Comparison of ENCODE assay signal across 1 cellular context in the genomic region with DNA sequence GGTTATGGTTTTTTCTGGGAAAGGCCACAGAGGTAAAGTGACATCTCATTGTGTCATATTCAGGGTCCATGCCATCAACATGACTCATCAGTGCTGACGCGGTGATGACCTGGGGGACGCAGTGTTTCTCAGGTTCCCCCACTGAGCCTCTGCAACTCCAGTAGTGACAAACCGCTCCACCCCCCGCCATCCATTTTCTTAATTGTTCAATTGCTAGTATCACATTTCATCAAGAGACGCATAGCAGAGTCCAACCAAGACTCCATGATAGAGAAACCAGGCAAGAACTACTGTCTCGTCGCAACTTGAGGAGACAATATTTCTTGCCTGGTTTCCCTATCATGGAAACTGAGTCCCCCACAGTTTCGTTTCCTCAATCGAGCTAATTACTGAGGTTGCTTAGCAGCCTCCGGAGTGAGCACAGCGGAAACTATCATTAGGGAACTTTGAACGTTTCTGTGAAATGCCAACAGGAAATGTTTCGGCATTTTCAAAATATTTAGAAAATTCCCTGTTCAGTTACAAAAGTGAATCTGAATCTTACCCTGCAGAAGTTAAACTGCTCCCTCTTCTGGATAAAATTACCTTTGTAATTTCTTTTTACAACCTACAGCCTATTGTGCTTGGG.
A peak's percentile ranks its signal among the peaks of the same experiment; 100 is the strongest.
TF ChIP-seq lines count a peak whose summit lies in the region.

No MANE protein-coding gene starts in this region.

TF ChIP-seq in K562, 482 proteins besides CTCF, POLR2A, EP300 and RAD21 (continued from another document and continues in another):
- TF ChIP-seq, protein P1, sequence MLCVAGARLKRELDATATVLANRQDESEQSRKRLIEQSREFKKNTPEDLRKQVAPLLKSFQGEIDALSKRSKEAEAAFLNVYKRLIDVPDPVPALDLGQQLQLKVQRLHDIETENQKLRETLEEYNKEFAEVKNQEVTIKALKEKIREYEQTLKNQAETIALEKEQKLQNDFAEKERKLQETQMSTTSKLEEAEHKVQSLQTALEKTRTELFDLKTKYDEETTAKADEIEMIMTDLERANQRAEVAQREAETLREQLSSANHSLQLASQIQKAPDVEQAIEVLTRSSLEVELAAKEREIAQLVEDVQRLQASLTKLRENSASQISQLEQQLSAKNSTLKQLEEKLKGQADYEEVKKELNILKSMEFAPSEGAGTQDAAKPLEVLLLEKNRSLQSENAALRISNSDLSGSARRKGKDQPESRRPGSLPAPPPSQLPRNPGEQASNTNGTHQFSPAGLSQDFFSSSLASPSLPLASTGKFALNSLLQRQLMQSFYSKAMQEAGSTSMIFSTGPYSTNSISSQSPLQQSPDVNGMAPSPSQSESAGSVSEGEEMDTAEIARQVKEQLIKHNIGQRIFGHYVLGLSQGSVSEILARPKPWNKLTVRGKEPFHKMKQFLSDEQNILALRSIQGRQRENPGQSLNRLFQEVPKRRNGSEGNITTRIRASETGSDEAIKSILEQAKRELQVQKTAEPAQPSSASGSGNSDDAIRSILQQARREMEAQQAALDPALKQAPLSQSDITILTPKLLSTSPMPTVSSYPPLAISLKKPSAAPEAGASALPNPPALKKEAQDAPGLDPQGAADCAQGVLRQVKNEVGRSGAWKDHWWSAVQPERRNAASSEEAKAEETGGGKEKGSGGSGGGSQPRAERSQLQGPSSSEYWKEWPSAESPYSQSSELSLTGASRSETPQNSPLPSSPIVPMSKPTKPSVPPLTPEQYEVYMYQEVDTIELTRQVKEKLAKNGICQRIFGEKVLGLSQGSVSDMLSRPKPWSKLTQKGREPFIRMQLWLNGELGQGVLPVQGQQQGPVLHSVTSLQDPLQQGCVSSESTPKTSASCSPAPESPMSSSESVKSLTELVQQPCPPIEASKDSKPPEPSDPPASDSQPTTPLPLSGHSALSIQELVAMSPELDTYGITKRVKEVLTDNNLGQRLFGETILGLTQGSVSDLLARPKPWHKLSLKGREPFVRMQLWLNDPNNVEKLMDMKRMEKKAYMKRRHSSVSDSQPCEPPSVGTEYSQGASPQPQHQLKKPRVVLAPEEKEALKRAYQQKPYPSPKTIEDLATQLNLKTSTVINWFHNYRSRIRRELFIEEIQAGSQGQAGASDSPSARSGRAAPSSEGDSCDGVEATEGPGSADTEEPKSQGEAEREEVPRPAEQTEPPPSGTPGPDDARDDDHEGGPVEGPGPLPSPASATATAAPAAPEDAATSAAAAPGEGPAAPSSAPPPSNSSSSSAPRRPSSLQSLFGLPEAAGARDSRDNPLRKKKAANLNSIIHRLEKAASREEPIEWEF (CRISPR knock-in tag; IDR thresholded peaks at IDR 0.05) = 0 out of 2 replicates have a peak, but pooled peaks have one; percentile 16
- no peak for TF ChIP-seq RFX1 (IDR thresholded peaks at IDR 0.05)
- TF ChIP-seq NR2C2 (CRISPR knock-in tag; IDR thresholded peaks at IDR 0.05) = no peak
- TF ChIP-seq NR2C2 (tag; IDR thresholded peaks at IDR 0.05) = peak; percentile 66
- no peak for TF ChIP-seq ZNF785 (CRISPR knock-in tag; IDR thresholded peaks at IDR 0.05)
- TF ChIP-seq ZNF717 (CRISPR knock-in tag; IDR thresholded peaks at IDR 0.05) = no peak
- TF ChIP-seq, protein P2, sequence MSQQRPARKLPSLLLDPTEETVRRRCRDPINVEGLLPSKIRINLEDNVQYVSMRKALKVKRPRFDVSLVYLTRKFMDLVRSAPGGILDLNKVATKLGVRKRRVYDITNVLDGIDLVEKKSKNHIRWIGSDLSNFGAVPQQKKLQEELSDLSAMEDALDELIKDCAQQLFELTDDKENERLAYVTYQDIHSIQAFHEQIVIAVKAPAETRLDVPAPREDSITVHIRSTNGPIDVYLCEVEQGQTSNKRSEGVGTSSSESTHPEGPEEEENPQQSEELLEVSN (IDR thresholded peaks at IDR 0.05; ENCODE audit: borderline replicate concordance in 1 of 2, extremely low read depth in 1 of 2, insufficient read depth in 1 of 2, insufficient read length in 1 of 2, low read depth in 1 of 2, low read length in 1 of 2, poor library complexity in 1 of 2, severe bottlenecking in 1 of 2) = no peak
- no peak for TF ChIP-seq ZKSCAN3 (CRISPR knock-in tag; IDR thresholded peaks at IDR 0.05)
- TF ChIP-seq, protein P3, sequence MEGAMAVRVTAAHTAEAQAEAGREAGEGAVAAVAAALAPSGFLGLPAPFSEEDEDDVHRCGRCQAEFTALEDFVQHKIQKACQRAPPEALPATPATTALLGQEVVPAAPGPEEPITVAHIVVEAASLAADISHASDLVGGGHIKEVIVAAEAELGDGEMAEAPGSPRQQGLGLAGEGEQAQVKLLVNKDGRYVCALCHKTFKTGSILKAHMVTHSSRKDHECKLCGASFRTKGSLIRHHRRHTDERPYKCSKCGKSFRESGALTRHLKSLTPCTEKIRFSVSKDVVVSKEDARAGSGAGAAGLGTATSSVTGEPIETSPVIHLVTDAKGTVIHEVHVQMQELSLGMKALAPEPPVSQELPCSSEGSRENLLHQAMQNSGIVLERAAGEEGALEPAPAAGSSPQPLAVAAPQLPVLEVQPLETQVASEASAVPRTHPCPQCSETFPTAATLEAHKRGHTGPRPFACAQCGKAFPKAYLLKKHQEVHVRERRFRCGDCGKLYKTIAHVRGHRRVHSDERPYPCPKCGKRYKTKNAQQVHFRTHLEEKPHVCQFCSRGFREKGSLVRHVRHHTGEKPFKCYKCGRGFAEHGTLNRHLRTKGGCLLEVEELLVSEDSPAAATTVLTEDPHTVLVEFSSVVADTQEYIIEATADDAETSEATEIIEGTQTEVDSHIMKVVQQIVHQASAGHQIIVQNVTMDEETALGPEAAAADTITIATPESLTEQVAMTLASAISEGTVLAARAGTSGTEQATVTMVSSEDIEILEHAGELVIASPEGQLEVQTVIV (CRISPR knock-in tag; IDR thresholded peaks at IDR 0.05; ENCODE audit: borderline replicate concordance) = no peak
- TF ChIP-seq, protein P4, sequence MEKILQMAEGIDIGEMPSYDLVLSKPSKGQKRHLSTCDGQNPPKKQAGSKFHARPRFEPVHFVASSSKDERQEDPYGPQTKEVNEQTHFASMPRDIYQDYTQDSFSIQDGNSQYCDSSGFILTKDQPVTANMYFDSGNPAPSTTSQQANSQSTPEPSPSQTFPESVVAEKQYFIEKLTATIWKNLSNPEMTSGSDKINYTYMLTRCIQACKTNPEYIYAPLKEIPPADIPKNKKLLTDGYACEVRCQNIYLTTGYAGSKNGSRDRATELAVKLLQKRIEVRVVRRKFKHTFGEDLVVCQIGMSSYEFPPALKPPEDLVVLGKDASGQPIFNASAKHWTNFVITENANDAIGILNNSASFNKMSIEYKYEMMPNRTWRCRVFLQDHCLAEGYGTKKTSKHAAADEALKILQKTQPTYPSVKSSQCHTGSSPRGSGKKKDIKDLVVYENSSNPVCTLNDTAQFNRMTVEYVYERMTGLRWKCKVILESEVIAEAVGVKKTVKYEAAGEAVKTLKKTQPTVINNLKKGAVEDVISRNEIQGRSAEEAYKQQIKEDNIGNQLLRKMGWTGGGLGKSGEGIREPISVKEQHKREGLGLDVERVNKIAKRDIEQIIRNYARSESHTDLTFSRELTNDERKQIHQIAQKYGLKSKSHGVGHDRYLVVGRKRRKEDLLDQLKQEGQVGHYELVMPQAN (IDR thresholded peaks at IDR 0.05; ENCODE audit: borderline replicate concordance) = no peak
- TF ChIP-seq, protein P5, sequence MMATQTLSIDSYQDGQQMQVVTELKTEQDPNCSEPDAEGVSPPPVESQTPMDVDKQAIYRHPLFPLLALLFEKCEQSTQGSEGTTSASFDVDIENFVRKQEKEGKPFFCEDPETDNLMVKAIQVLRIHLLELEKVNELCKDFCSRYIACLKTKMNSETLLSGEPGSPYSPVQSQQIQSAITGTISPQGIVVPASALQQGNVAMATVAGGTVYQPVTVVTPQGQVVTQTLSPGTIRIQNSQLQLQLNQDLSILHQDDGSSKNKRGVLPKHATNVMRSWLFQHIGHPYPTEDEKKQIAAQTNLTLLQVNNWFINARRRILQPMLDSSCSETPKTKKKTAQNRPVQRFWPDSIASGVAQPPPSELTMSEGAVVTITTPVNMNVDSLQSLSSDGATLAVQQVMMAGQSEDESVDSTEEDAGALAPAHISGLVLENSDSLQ (IDR thresholded peaks at IDR 0.05) = peak; percentile 71
- TF ChIP-seq RNF2 (IDR thresholded peaks at IDR 0.05) = no peak
- TF ChIP-seq SMARCE1 (IDR thresholded peaks at IDR 0.05) = peak; percentile 79
- TF ChIP-seq ZC3H4 (CRISPR knock-in tag; IDR thresholded peaks at IDR 0.05; ENCODE audit: borderline replicate concordance) = no peak
- TF ChIP-seq C11orf30 (IDR thresholded peaks at IDR 0.05; ENCODE audit: low read depth) = peak; percentile 72
- peak; percentile 52; the same call in 1 of the 2 replicates for TF ChIP-seq CEBPB (tag; IDR thresholded peaks at IDR 0.05)
- TF ChIP-seq, protein P6, sequence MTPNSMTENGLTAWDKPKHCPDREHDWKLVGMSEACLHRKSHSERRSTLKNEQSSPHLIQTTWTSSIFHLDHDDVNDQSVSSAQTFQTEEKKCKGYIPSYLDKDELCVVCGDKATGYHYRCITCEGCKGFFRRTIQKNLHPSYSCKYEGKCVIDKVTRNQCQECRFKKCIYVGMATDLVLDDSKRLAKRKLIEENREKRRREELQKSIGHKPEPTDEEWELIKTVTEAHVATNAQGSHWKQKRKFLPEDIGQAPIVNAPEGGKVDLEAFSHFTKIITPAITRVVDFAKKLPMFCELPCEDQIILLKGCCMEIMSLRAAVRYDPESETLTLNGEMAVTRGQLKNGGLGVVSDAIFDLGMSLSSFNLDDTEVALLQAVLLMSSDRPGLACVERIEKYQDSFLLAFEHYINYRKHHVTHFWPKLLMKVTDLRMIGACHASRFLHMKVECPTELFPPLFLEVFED (CRISPR knock-in tag; conservative IDR thresholded peaks at IDR 0.05) = no peak
- no peak for TF ChIP-seq MCM7 (IDR thresholded peaks at IDR 0.05)
- TF ChIP-seq, protein P7, sequence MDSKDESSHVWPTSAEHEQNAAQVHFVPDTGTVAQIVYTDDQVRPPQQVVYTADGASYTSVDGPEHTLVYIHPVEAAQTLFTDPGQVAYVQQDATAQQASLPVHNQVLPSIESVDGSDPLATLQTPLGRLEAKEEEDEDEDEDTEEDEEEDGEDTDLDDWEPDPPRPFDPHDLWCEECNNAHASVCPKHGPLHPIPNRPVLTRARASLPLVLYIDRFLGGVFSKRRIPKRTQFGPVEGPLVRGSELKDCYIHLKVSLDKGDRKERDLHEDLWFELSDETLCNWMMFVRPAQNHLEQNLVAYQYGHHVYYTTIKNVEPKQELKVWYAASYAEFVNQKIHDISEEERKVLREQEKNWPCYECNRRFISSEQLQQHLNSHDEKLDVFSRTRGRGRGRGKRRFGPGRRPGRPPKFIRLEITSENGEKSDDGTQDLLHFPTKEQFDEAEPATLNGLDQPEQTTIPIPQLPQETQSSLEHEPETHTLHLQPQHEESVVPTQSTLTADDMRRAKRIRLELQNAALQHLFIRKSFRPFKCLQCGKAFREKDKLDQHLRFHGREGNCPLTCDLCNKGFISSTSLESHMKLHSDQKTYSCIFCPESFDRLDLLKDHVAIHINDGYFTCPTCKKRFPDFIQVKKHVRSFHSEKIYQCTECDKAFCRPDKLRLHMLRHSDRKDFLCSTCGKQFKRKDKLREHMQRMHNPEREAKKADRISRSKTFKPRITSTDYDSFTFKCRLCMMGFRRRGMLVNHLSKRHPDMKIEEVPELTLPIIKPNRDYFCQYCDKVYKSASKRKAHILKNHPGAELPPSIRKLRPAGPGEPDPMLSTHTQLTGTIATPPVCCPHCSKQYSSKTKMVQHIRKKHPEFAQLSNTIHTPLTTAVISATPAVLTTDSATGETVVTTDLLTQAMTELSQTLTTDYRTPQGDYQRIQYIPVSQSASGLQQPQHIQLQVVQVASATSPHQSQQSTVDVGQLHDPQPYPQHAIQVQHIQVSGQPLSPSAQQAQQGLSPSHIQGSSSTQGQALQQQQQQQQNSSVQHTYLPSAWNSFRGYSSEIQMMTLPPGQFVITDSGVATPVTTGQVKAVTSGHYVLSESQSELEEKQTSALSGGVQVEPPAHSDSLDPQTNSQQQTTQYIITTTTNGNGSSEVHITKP (IDR thresholded peaks at IDR 0.05; ENCODE audit: partially characterized antibody) = no peak
- TF ChIP-seq, protein P8, sequence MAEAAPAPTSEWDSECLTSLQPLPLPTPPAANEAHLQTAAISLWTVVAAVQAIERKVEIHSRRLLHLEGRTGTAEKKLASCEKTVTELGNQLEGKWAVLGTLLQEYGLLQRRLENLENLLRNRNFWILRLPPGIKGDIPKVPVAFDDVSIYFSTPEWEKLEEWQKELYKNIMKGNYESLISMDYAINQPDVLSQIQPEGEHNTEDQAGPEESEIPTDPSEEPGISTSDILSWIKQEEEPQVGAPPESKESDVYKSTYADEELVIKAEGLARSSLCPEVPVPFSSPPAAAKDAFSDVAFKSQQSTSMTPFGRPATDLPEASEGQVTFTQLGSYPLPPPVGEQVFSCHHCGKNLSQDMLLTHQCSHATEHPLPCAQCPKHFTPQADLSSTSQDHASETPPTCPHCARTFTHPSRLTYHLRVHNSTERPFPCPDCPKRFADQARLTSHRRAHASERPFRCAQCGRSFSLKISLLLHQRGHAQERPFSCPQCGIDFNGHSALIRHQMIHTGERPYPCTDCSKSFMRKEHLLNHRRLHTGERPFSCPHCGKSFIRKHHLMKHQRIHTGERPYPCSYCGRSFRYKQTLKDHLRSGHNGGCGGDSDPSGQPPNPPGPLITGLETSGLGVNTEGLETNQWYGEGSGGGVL (CRISPR knock-in tag; IDR thresholded peaks at IDR 0.05) = no peak
- TF ChIP-seq EP400 (IDR thresholded peaks at IDR 0.05) = no peak; the same call in 1 of the 2 replicates
- peak; percentile 44; the same call in 1 of the 2 replicates for TF ChIP-seq ZNF75A (CRISPR knock-in tag; IDR thresholded peaks at IDR 0.05)
- TF ChIP-seq HDAC6 (IDR thresholded peaks at IDR 0.05; ENCODE audit: low read depth, low read length) = no peak
- TF ChIP-seq, protein P9, sequence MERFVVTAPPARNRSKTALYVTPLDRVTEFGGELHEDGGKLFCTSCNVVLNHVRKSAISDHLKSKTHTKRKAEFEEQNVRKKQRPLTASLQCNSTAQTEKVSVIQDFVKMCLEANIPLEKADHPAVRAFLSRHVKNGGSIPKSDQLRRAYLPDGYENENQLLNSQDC (CRISPR knock-in tag; IDR thresholded peaks at IDR 0.05) = no peak
- TF ChIP-seq ZBTB1 (CRISPR knock-in tag; IDR thresholded peaks at IDR 0.05; ENCODE audit: borderline replicate concordance, low read depth) = no peak
- TF ChIP-seq IRF2 (CRISPR knock-in tag; IDR thresholded peaks at IDR 0.05) = no peak
- TF ChIP-seq TAF9B (IDR thresholded peaks at IDR 0.05; ENCODE audit: partially characterized antibody) = peak; percentile 55
- no peak for TF ChIP-seq SNIP1 (IDR thresholded peaks at IDR 0.05; ENCODE audit: low read depth)
- TF ChIP-seq KAT8 (IDR thresholded peaks at IDR 0.05; ENCODE audit: low read depth) = no peak
- TF ChIP-seq, protein P10, sequence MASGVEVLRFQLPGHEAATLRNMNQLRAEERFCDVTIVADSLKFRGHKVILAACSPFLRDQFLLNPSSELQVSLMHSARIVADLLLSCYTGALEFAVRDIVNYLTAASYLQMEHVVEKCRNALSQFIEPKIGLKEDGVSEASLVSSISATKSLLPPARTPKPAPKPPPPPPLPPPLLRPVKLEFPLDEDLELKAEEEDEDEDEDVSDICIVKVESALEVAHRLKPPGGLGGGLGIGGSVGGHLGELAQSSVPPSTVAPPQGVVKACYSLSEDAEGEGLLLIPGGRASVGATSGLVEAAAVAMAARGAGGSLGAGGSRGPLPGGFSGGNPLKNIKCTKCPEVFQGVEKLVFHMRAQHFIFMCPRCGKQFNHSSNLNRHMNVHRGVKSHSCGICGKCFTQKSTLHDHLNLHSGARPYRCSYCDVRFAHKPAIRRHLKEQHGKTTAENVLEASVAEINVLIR (CRISPR knock-in tag; IDR thresholded peaks at IDR 0.05) = peak; percentile 57; the same call in 1 of the 2 replicates
- no peak for TF ChIP-seq DDX20 (tag; IDR thresholded peaks at IDR 0.05; ENCODE audit: low read depth)
- TF ChIP-seq ZNF408 (CRISPR knock-in tag; IDR thresholded peaks at IDR 0.05; ENCODE audit: low read depth) = no peak
- TF ChIP-seq DPF2 (IDR thresholded peaks at IDR 0.05) = peak; percentile 88
- TF ChIP-seq KLF1 (tag; IDR thresholded peaks at IDR 0.05) = no peak
- TF ChIP-seq JUN (IDR thresholded peaks at IDR 0.05; ENCODE audit: borderline replicate concordance, low read depth, low read length) = peak; percentile 97
- no peak for TF ChIP-seq JUN (CRISPR knock-in tag; IDR thresholded peaks at IDR 0.05; ENCODE audit: borderline replicate concordance)
- TF ChIP-seq ZEB2 (IDR thresholded peaks at IDR 0.05) = peak; percentile 75
- no peak for TF ChIP-seq ZZZ3 (IDR thresholded peaks at IDR 0.05)
- TF ChIP-seq CBFA2T3 (IDR thresholded peaks at IDR 0.05) = no peak
